Comparison of ENCODE assay signal across 8 cellular contexts in genomic region chr2:43178055-43178598, GRCh38. TPM values are rescaled to one million over a fixed set of nuclear protein-coding genes. Genes with fewer than 3 reads are reported as not detected.
DNase-seq lines count a peak whose midpoint lies in the region; ATAC-seq and TF ChIP-seq lines count a peak whose summit lies in the region.

No MANE protein-coding gene starts in this region.

- H3K4me1 ChIP-seq in heart right ventricle = peaks cover 5 to 61% (median 32%) of the 10 kb centered on the region in 9 donors
- H3K4me1 ChIP-seq in rectal smooth muscle tissue (ENCODE audit: control insufficient read depth, insufficient read depth, low read length) = peaks cover 9% of the 10 kb centered on the region

- H3K9me3 ChIP-seq in T-helper 17 cell (ENCODE audit: control insufficient read depth, low read length, poor library complexity, severe bottlenecking) (no peaks in the 10 kb centered on the region), heart right ventricle (peaks cover 0 to 34% (median 15%) of the 10 kb centered on the region in 11 donors)

- H3K9ac ChIP-seq in rectal smooth muscle tissue (ENCODE audit: low read length) = no peak overlapping the region

- H3K4me1 Mint-ChIP-seq in T-helper 17 cell = peaks cover 51% of the 10 kb centered on the region

- TF ChIP-seq CTCF in heart right ventricle (IDR thresholded peaks at IDR 0.05) = no peak

- DNase-seq in GF-D8 (lab: John Stamatoyannopoulos, UW) (peak; percentile 23), T-helper 17 cell (no peak), heart right ventricle (no peak), COR-L47 (lab: John Stamatoyannopoulos, UW) (no peak)
- DNase-seq in central memory CD4-positive, alpha-beta T cell = no peak

- no peak for ATAC-seq in T-helper 17 cell
- peak in 5 of 8 donors; percentile 1 to 24 (median 3) for ATAC-seq in heart right ventricle
- no peak for ATAC-seq in HG03097 (IDR thresholded peaks at IDR 0.05; ENCODE audit: low FRiP score, unreplicated experiment)
- ATAC-seq in GM18502 (IDR thresholded peaks at IDR 0.05; ENCODE audit: poor library complexity, unreplicated experiment) = no peak

- H3K27me3 Mint-ChIP-seq in T-helper 17 cell = no peaks in the 10 kb centered on the region

- 47 to 52% methylated on average over 7 of the region's 7 CpGs for WGBS in heart right ventricle, 2 donors

- intact Hi-C loops in heart right ventricle (cut with DNase I) = loop anchor here in 4 of 10 donors (5.0 kb wide), 3 partner anchors 34 to 44 kb away; no protein-coding TSS in a partner anchor

- H3K4me3 Mint-ChIP-seq in T-helper 17 cell = peak overlapping the region; percentile 66

- H3K27ac ChIP-seq in heart right ventricle (peak overlapping the region; percentile 17 to 90 (median 75)), rectal smooth muscle tissue (ENCODE audit: low read depth, low read length) (peak overlapping the region; percentile 67)

- no peak overlapping the region for H3K4me3 ChIP-seq in heart right ventricle
- no peak overlapping the region for H3K4me3 ChIP-seq in rectal smooth muscle tissue (ENCODE audit: low read length)

- H3K27me3 ChIP-seq in heart right ventricle = no peaks in the 10 kb centered on the region
- H3K27me3 ChIP-seq in rectal smooth muscle tissue (ENCODE audit: control insufficient read depth, insufficient read depth, low read length) = no peaks in the 10 kb centered on the region

- H3K36me3 ChIP-seq in heart right ventricle = no peaks in the 10 kb centered on the region
- no peaks in the 10 kb centered on the region for H3K36me3 ChIP-seq in rectal smooth muscle tissue (ENCODE audit: control insufficient read depth, insufficient read depth, low read length)

- H3K36me3 Mint-ChIP-seq in T-helper 17 cell (ENCODE audit: low read depth) = peaks cover 3% of the 10 kb centered on the region

- H3K27ac Mint-ChIP-seq in T-helper 17 cell = peak overlapping the region; percentile 100

RNA-seq across cellular contexts. Expression of gene ZFP36L2, which starts 48.3 kb away (rescaled TPM):
- total RNA-seq in T-helper 17 cell (100 to 1,000 TPM; 501 to 627 TPM), heart right ventricle (10 to 100 TPM; 34.4 to 69.6 (median 42.3) TPM)
- 10 to 100 TPM; 26.8 to 53.2 TPM for polyA plus RNA-seq in heart right ventricle

Comparison
In these comparisons a context has a peak if more than half of its experiments do, and no peak if none do; other contexts are left out.
1. ATAC-seq: peak in heart right ventricle (5 of 8); none in T-helper 17 cell (single experiment), HG03097 (single experiment) and GM18502 (single experiment).
2. RNA of gene ZFP36L2, which starts 48.3 kb away (total RNA-seq): 501 to 627 TPM in T-helper 17 cell; 34.4 to 69.6 TPM in heart right ventricle; every median in the first group is over 4 times any median in the second.